In genomic region chr2:219279151-219279915, GRCh38 we compare ENCODE assay signal across 7 cellular contexts. TPM values are rescaled to one million over a fixed set of nuclear protein-coding genes. Genes with fewer than 3 reads are reported as not detected.
DNase-seq lines count a peak whose midpoint lies in the region; ATAC-seq and TF ChIP-seq lines count a peak whose summit lies in the region.

DNAJB2 (plus strand) TSS chr2:219279366; CDS start chr2:219279834, 468 bp downstream.

- H3K9me2 ChIP-seq in hepatocyte (replicated peaks; ENCODE audit: insufficient read depth): no peaks in the 10 kb centered on the region

- 1% methylated on average over 45 of the region's 65 CpGs for WGBS in hepatocyte (ENCODE audit: low lambda C conversion rate, missing lambda C conversion rate)

- H3K9me3 ChIP-seq in hepatocyte (ENCODE audit: low read depth): no peaks in the 10 kb centered on the region

- ATAC-seq in GM18508 (IDR thresholded peaks at IDR 0.05; ENCODE audit: insufficient read depth, unreplicated experiment) (peak; percentile 63), HG03025 (IDR thresholded peaks at IDR 0.05; ENCODE audit: low FRiP score, unreplicated experiment) (peak; percentile 87)

- peak within 1 kb of the TSS; percentile 23 for H2AFZ ChIP-seq in hepatocyte

- peaks cover 14% of the 10 kb centered on the region for H3K4me1 ChIP-seq in hepatocyte (ENCODE audit: insufficient read depth)

- no peaks in the 10 kb centered on the region for H4K20me1 ChIP-seq in hepatocyte (ENCODE audit: insufficient read depth, poor library complexity, severe bottlenecking)

- H3K27me3 ChIP-seq in hepatocyte: no peaks in the 10 kb centered on the region

- H3K4me2 ChIP-seq in hepatocyte: peak within 1 kb of the TSS; percentile 79

- TF ChIP-seq CTCF in hepatocyte (IDR thresholded peaks at IDR 0.05; ENCODE audit: poor library complexity): no peak

- H3K79me2 ChIP-seq in hepatocyte: peaks cover 4% of the 10 kb centered on the region

- peak within 1 kb of the TSS; percentile 32 for H3K4me3 ChIP-seq in hepatocyte

- peak within 1 kb of the TSS; percentile 95 for H3K27ac ChIP-seq in hepatocyte

- DNase-seq in NCI-H2081 (lab: John Stamatoyannopoulos, UW) (peak; percentile 97), T1000 (lab: John Stamatoyannopoulos, UW) (peak; percentile 98), astrocyte of the hippocampus (ENCODE audit: low read depth, low spot score) (peak; percentile 99), hepatocyte (ENCODE audit: low spot score) (peak; percentile 99), renal cortical epithelial cell (ENCODE audit: low read depth) (peak; percentile 96)

- no peaks in the 10 kb centered on the region for H3K36me3 ChIP-seq in hepatocyte (replicated peaks; ENCODE audit: insufficient read depth, low read depth)

RNA-seq across cellular contexts. Expression of gene DNAJB2, which starts in this region (rescaled TPM):
- total RNA-seq in hepatocyte (47.4 and 50.7 TPM in 2 replicates), renal cortical epithelial cell (83.7 and 90.7 TPM in 2 replicates)
- 19.4 and 20.1 TPM in 2 replicates for polyA plus RNA-seq in hepatocyte

Comparison
In these comparisons a context has a peak if more than half of its experiments do, and no peak if none do; other contexts are left out.
1. Peak in every context shown above with its lines: DNase-seq, ATAC-seq, H3K4me3 ChIP-seq and H3K27ac ChIP-seq.